ENCODE assay signal across 18 cellular contexts in the genomic region with DNA sequence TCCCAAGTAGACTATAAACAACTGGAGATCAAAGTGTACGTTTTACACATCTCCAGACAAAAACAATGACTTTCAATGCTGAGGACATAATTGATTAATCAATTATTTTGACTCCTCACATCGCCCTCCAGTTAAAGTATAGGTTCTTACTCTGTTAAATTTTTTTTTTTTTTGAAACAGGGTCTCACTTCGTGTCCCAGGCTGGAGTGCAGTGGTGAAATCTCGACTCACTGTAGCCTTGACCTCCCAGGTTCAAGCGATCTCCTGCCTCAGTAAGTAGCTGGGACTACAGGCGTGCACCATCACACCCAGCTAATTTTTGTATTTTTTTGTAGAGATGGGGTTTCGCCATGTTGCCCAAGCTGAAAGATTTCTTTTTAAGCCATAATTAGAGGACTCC. TPM values are rescaled to one million over a fixed set of nuclear protein-coding genes. Genes with fewer than 3 reads are reported as not detected.
DNase-seq lines count a peak whose midpoint lies in the region; ATAC-seq and TF ChIP-seq lines count a peak whose summit lies in the region.
"Had no signal": no experiment of that assay in that cellular context is flagged by ENCODE, and none has a peak within 500 bp of the region (broad histone marks: within the 10 kb centered on the region; RNA-seq: fewer than 3 reads in every experiment).

No MANE protein-coding gene starts in this region.

- H3K9me3 ChIP-seq in SJCRH30 (replicated peaks), result no peaks in the 10 kb centered on the region
- no peaks in the 10 kb centered on the region for H3K9me3 ChIP-seq in right lobe of liver
- H3K9me3 ChIP-seq in thyroid gland, result no peaks in the 10 kb centered on the region
- H3K9me3 ChIP-seq: left lung had no signal

- peak overlapping the region; percentile 74; the same call in 1 of the 2 replicates for H3K4me3 ChIP-seq in SJCRH30
- H3K4me3 ChIP-seq in right lobe of liver, result peak overlapping the region in 1 of 3 donors; percentile 67
- no peak overlapping the region for H3K4me3 ChIP-seq in thyroid gland (replicated peaks in 1 of 3)

- no peaks in the 10 kb centered on the region for H3K27me3 Mint-ChIP-seq in activated T-cell treated with anti-CD3 and anti-CD28 coated beads, Interleukin-2, amount 50 U/mL, for 4 hours (ENCODE audit: low read depth)
- H3K27me3 Mint-ChIP-seq: stimulated activated naive CD8-positive, alpha-beta T cell treated with anti-CD3 and anti-CD28 coated beads, Interleukin-15, amount 100 ng/mL, for 72 hours had no signal

- WGBS in right lobe of liver (ENCODE audit: insufficient coverage, low coverage, low lambda C conversion rate, missing lambda C conversion rate), result 40% methylated on average over 7 of the region's 7 CpGs
- 78 to 81% methylated on average over 7 of the region's 7 CpGs for WGBS in thyroid gland, 2 donors

- no peak for TF ChIP-seq POLR2A in right lobe of liver (IDR thresholded peaks at IDR 0.05)
- TF ChIP-seq POLR2A in thyroid gland (IDR thresholded peaks at IDR 0.05), result no peak

- no peak for DNase-seq in activated T-cell treated with anti-CD3 and anti-CD28 coated beads, Interleukin-2, amount 50 U/mL, for 4 hours
- DNase-seq in activated T-cell treated with anti-CD3 and anti-CD28 coated beads, Interleukin-2, amount 50 U/mL, for 48 hours, result no peak
- DNase-seq in SJCRH30, result no peak
- DNase-seq in right lobe of liver, result no peak
- DNase-seq in thyroid gland, result no peak
- no peak for DNase-seq in HUDEP-2 (lab: John Stamatoyannopoulos, UW; ENCODE audit: unreplicated experiment in 76 of 76)
- DNase-seq in NCI-H69 (lab: John Stamatoyannopoulos, UW), result no peak
- DNase-seq: H9; hippocampal formation; left lung; NCI-H2029 treated with DMSO at 0.1 percent for 48 hours; NCI-H82; SIG-M5; stimulated activated naive CD8-positive, alpha-beta T cell treated with anti-CD3 and anti-CD28 coated beads, Interleukin-15, amount 100 ng/mL, for 72 hours had no signal

- H3K4me1 Mint-ChIP-seq in activated T-cell treated with anti-CD3 and anti-CD28 coated beads, Interleukin-2, amount 50 U/mL, for 4 hours (ENCODE audit: low read depth), result peaks cover 23% of the 10 kb centered on the region

- ATAC-seq in activated T-cell treated with anti-CD3 and anti-CD28 coated beads, Interleukin-2, amount 50 U/mL, for 4 hours, result no peak
- ATAC-seq in right lobe of liver (peak in 1 of 4 donors; percentile 20), GM19035 (IDR thresholded peaks at IDR 0.05; ENCODE audit: unreplicated experiment) (no peak)

- peak overlapping the region; percentile 96 for H3K4me3 Mint-ChIP-seq in activated T-cell treated with anti-CD3 and anti-CD28 coated beads, Interleukin-2, amount 50 U/mL, for 4 hours

- H3K27ac ChIP-seq in SJCRH30, result no peak overlapping the region
- H3K27ac ChIP-seq in right lobe of liver, result peak overlapping the region in 2 of 3 donors; percentile 93 to 94
- peak overlapping the region in 2 of 3 donors; percentile 77 to 79 for H3K27ac ChIP-seq in thyroid gland
- H3K27ac ChIP-seq: epithelial cell of prostate, HL-60 had no signal

- no peaks in the 10 kb centered on the region for H3K9me3 Mint-ChIP-seq in activated T-cell treated with anti-CD3 and anti-CD28 coated beads, Interleukin-2, amount 50 U/mL, for 4 hours
- H3K9me3 Mint-ChIP-seq: natural killer cell treated with Interleukin-12 subunit alpha and Interleukin-12 subunit beta and Interleukin-15 and Interleukin-18, amount 100 ng/mL, for 72 hours; stimulated activated naive CD8-positive, alpha-beta T cell treated with anti-CD3 and anti-CD28 coated beads, Interleukin-15, amount 100 ng/mL, for 72 hours had no signal

- peaks cover 2% of the 10 kb centered on the region for H3K36me3 Mint-ChIP-seq in activated T-cell treated with anti-CD3 and anti-CD28 coated beads, Interleukin-2, amount 50 U/mL, for 4 hours (ENCODE audit: insufficient read depth)

- TF ChIP-seq CTCF in right lobe of liver (IDR thresholded peaks at IDR 0.05) (no peak), thyroid gland (IDR thresholded peaks at IDR 0.05) (no peak)

- H3K27me3 ChIP-seq in SJCRH30 (no peaks in the 10 kb centered on the region), right lobe of liver (no peaks in the 10 kb centered on the region), thyroid gland (no peaks in the 10 kb centered on the region)
- H3K27me3 ChIP-seq: left lung had no signal

- peaks cover 12% of the 10 kb centered on the region for H3K4me1 ChIP-seq in SJCRH30
- H3K4me1 ChIP-seq in right lobe of liver, result peaks cover 0 to 33% (median 7%) of the 10 kb centered on the region in 4 donors
- H3K4me1 ChIP-seq in thyroid gland, result peaks cover 13 to 16% of the 10 kb centered on the region in 2 donors

- H3K36me3 ChIP-seq in SJCRH30, result peaks cover 12% of the 10 kb centered on the region
- peaks cover 0 to 2% (median 0%) of the 10 kb centered on the region in 4 donors for H3K36me3 ChIP-seq in right lobe of liver
- no peaks in the 10 kb centered on the region for H3K36me3 ChIP-seq in thyroid gland

- intact Hi-C loops in right lobe of liver (cut with DNase I), result no loop called here
- intact Hi-C loops in thyroid gland (cut with DNase I), result loop anchor here (5.0 to 10.0 kb wide), 2 partner anchors 121 to 348 kb away; a partner anchor contains a TSS

RNA-seq across cellular contexts. Expression of a gene that starts 0.9 kb away (rescaled TPM):
- 10 to 100 TPM; 28.9 to 38.0 (median 33.0) TPM for total RNA-seq in activated T-cell treated with anti-CD3 and anti-CD28 coated beads, Interleukin-2, amount 50 U/mL, for 4 hours
- total RNA-seq in SJCRH30 (2014; rRNA removed; shearing (Covaris generic)), result 98.4 and 109 TPM in 2 replicates
- total RNA-seq in right lobe of liver (10 to 100 TPM; 15.7 to 55.5 (median 24.9) TPM), thyroid gland (100 to 1,000 TPM in 2 of 4 donors, 10 to 100 TPM in 2; 57.2 to 150 (median 92.9) TPM)

RNA-seq across cellular contexts. Expression of a gene that starts 9.4 kb away (rescaled TPM):
- total RNA-seq in activated T-cell treated with anti-CD3 and anti-CD28 coated beads, Interleukin-2, amount 50 U/mL, for 4 hours, result 10 to 100 TPM; 16.9 to 22.9 (median 22.1) TPM
- 41.2 and 44.4 TPM in 2 replicates for total RNA-seq in SJCRH30 (2014; rRNA removed; shearing (Covaris generic))
- total RNA-seq in right lobe of liver (10 to 100 TPM in 2 of 6 experiments, 1 to 10 TPM in 4; 5.5 to 10.4 (median 9.1) TPM), thyroid gland (10 to 100 TPM in 2 of 4 donors, 1 to 10 TPM in 2; 8.8 to 14.6 (median 9.7) TPM)

RNA-seq across cellular contexts. Expression of a gene that starts 28.3 kb away (rescaled TPM):
- 10 to 100 TPM; 40.3 to 41.9 (median 41.5) TPM for total RNA-seq in activated T-cell treated with anti-CD3 and anti-CD28 coated beads, Interleukin-2, amount 50 U/mL, for 4 hours
- total RNA-seq in SJCRH30 (2014; rRNA removed; shearing (Covaris generic)), result 11.3 and 12.6 TPM in 2 replicates
- total RNA-seq in right lobe of liver, result 1 to 10 TPM; 3.1 to 5.1 (median 4.2) TPM
- 10 to 100 TPM; 15.9 to 44.2 (median 19.2) TPM for total RNA-seq in thyroid gland
